In the genomic region with DNA sequence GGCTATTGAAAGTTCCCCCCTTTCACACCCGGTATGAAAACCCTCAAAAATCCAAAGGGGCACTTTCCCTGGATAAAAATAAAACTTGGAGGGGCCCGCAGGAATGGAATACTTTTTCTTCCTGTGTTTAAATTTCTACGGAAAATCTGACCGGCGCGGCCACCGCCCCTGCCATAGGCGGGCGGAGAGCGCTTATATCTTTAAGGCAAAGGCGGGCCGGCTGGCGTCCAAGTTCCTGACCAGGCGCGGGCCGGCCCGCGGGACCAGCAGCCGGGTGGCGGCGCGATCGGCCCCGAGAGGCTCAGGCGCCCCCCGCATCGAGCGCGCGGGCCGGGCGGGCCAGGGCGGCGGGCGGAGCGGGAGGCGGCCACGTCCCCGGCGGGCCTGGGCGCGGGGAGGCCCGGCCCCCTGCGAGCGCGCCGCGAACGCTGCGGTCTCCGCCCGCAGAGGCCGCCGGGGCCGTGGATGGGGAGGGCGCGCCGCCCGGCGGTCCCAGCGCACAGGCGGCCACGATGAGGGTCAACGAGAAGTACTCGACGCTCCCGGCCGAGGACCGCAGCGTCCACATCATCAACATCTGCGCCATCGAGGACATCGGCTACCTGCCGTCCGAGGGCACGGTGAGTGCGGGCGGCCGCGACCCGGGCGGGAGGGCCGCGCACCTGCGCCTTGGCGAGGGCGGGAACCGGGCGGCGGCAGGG, we compare ENCODE assay signal across 13 cellular contexts. TPM values are rescaled to one million over a fixed set of nuclear protein-coding genes. Genes with fewer than 3 reads are reported as not detected.
DNase-seq lines count a peak whose midpoint lies in the region; ATAC-seq, FAIRE-seq and TF ChIP-seq lines count a peak whose summit lies in the region.
"Had no signal": no experiment of that assay in that cellular context is flagged by ENCODE, and none has a peak within 500 bp of the region (broad histone marks: within the 10 kb centered on the region; RNA-seq: fewer than 3 reads in every experiment).

TSS of gene ANO1 (plus strand) at position 223 of the 701 bp plus-strand sequence. CDS start at position 513, 290 bp downstream.

- H3K36me3 ChIP-seq in vagina = no peaks in the 10 kb centered on the region

- peak; percentile 45 for DNase-seq in NCI-H748 (lab: John Stamatoyannopoulos, UW; ENCODE audit: unreplicated experiment)
- no peak for DNase-seq in NCI-H748 treated with DMSO at 0.1 percent for 48 hours (lab: John Stamatoyannopoulos, UW)
- no peak for DNase-seq in Right ventricle myocardium superior
- DNase-seq in vagina (ENCODE audit: extremely low spot score in 2 of 2) = no peak
- no peak for DNase-seq in SHP77 treated with DMSO at 0.1 percent for 48 hours (lab: John Stamatoyannopoulos, UW)
- DNase-seq in RCC 7860 (ENCODE audit: low spot score) = no peak
- no peak for DNase-seq in activated CD4-positive, CD25-positive, alpha-beta regulatory T cell treated with anti-CD3 and anti-CD28 coated beads, Interleukin-2, amount 50 U/mL, for 72 hours
- DNase-seq: activated naive CD4-positive, alpha-beta T cell treated with Interleukin-2 at 50 U/mL for 16 hours; NCI-H187 treated with DMSO at 0.1 percent for 48 hours; T-helper 2 cell had no signal

- TF ChIP-seq CTCF in nephron (IDR thresholded peaks at IDR 0.05; ENCODE audit: unreplicated experiment in 3 of 3) (no peak), vagina (IDR thresholded peaks at IDR 0.05) (no peak)

- peak within 1 kb of the TSS; percentile 34 to 52 for H3K4me3 ChIP-seq in vagina

- TF ChIP-seq POLR2A in vagina (IDR thresholded peaks at IDR 0.05) = no peak

- peak within 1 kb of the TSS in 1 of 3 experiments; percentile 52 for H3K27ac Mint-ChIP-seq in nephron
- H3K27ac Mint-ChIP-seq: natural killer cell treated with Interleukin-12 subunit alpha and Interleukin-12 subunit beta and Interleukin-15 and Interleukin-18, amount 100 ng/mL, for 72 hours had no signal

- peak within 1 kb of the TSS; percentile 77 to 79 (median 78) for H3K4me3 Mint-ChIP-seq in nephron
- H3K4me3 Mint-ChIP-seq: natural killer cell treated with Interleukin-12 subunit alpha and Interleukin-12 subunit beta and Interleukin-15 and Interleukin-18, amount 100 ng/mL, for 72 hours had no signal

- H3K27me3 ChIP-seq in vagina = no peaks in the 10 kb centered on the region

- no peak for FAIRE-seq in RCC 7860 (lab: Jason Lieb, UNC)

- peaks cover 16% of the 10 kb centered on the region for H3K4me1 Mint-ChIP-seq in nephron

- peak; percentile 21 for ATAC-seq in Right ventricle myocardium superior (ENCODE audit: poor library complexity)
- ATAC-seq: esophagus mucosa; natural killer cell treated with Interleukin-12 subunit alpha and Interleukin-12 subunit beta and Interleukin-15 and Interleukin-18, amount 100 ng/mL, for 72 hours had no signal

- H3K36me3 Mint-ChIP-seq in nephron (ENCODE audit: low read depth) = no peaks in the 10 kb centered on the region
- H3K36me3 Mint-ChIP-seq: natural killer cell treated with Interleukin-12 subunit alpha and Interleukin-12 subunit beta and Interleukin-15 and Interleukin-18, amount 100 ng/mL, for 72 hours had no signal

- intact Hi-C loops in Right ventricle myocardium superior (cut with DNase I) (loop anchor here (10.0 kb wide), 1 partner anchor 153 kb away; no protein-coding TSS in a partner anchor), vagina (cut with DNase I) (no loop called here)

- peaks cover 94% of the 10 kb centered on the region for H3K27me3 Mint-ChIP-seq in nephron (ENCODE audit: low read depth)

- H3K4me1 ChIP-seq in vagina = peaks cover 19% of the 10 kb centered on the region

- no peaks in the 10 kb centered on the region for H3K9me3 ChIP-seq in vagina

- H3K27ac ChIP-seq in vagina = peak within 1 kb of the TSS; percentile 53

- no peaks in the 10 kb centered on the region for H3K9me3 Mint-ChIP-seq in nephron
- H3K9me3 Mint-ChIP-seq: natural killer cell treated with Interleukin-12 subunit alpha and Interleukin-12 subunit beta and Interleukin-15 and Interleukin-18, amount 100 ng/mL, for 72 hours had no signal

RNA-seq across cellular contexts. Expression of gene ANO1, which starts in this region (rescaled TPM):
- total RNA-seq in Right ventricle myocardium superior (6.2 TPM), vagina (40.8 TPM)
- total RNA-seq: natural killer cell treated with Interleukin-12 subunit alpha and Interleukin-12 subunit beta and Interleukin-15 and Interleukin-18, amount 100 ng/mL, for 72 hours had no signal
